Comparison of ENCODE assay signal across 25 cellular contexts in genomic region chr2:221229097-221229496, GRCh38.
"Had no signal": no experiment of that assay in that cellular context is flagged by ENCODE, and none has a peak within 500 bp of the region (broad histone marks: within the 10 kb centered on the region; RNA-seq: fewer than 3 reads in every experiment).

No MANE protein-coding gene starts in this region.

- H3K27ac ChIP-seq: brain microvascular endothelial cell had no signal

- H3K36me3 ChIP-seq: brain microvascular endothelial cell had no signal

- H3K9me3 Mint-ChIP-seq: activated B cell treated with CpG ODN at 0.5 μM for 24 hours; activated CD4-positive, alpha-beta T cell treated with anti-CD3 and anti-CD28 coated beads, Interleukin-2, amount 10 ng/mL, durations not matched to agents 24 days and 14 days; activated T-cell treated with anti-CD3 and anti-CD28 coated beads, Interleukin-2, amount 50 U/mL, for 24 hours; activated T-helper 1 cell treated with anti-CD3 and anti-CD28 coated beads, Interleukin-12 subunit alpha, Interleukin-12 subunit beta, Interleukin-2, Interleukin-4 antibody, amounts not matched to agents 30 ng/mL and 10 ng/mL and 1 ng/mL, durations not matched to agents 14 hours and 24 hours and 36 hours had no signal

- DNase-seq: activated B cell treated with CpG ODN at 0.5 μM for 24 hours; activated CD4-positive, alpha-beta T cell treated with anti-CD3 and anti-CD28 coated beads for 1 hour; activated CD4-positive, alpha-beta T cell treated with anti-CD3 and anti-CD28 coated beads, Interleukin-2, amount 10 ng/mL, durations not matched to agents 24 days and 14 days; activated CD4-positive, alpha-beta T cell treated with anti-CD3 and anti-CD28 coated beads, Interleukin-2, amount 50 U/mL, for 48 hours; activated CD8-positive, alpha-beta memory T cell treated with anti-CD3 and anti-CD28 coated beads, Interleukin-2, amount 10 ng/mL, durations not matched to agents 7 days and 5 days; activated effector memory CD4-positive, alpha-beta T cell treated with anti-CD3 and anti-CD28 coated beads, Interleukin-2, amount 50 U/mL, for 16 hours; activated naive CD4-positive, alpha-beta T cell treated with Interleukin-2 at 50 U/mL for 16 hours; activated T-cell treated with anti-CD3 and anti-CD28 coated beads, Interleukin-2, amount 50 U/mL, for 24 hours; amygdala; brain microvascular endothelial cell; MM.1S; NCI-H1105; NCI-H1436 treated with DMSO at 0.1 percent for 48 hours; NCI-H187; NCI-H2081; NCI-H510A treated with DMSO at 0.1 percent for 48 hours; NCI-H69; NK-92 treated with Interleukin-12 subunit alpha and Interleukin-12 subunit beta, amount 100 ng/mL, for 24 hours; PC-3; SIG-M5; T-cell; T-helper 2 cell; T1000 had no signal

- H3K4me3 Mint-ChIP-seq: activated B cell treated with CpG ODN at 0.5 μM for 24 hours; activated CD4-positive, alpha-beta T cell treated with anti-CD3 and anti-CD28 coated beads, Interleukin-2, amount 10 ng/mL, durations not matched to agents 24 days and 14 days; activated CD8-positive, alpha-beta memory T cell treated with anti-CD3 and anti-CD28 coated beads, Interleukin-2, amount 10 ng/mL, durations not matched to agents 7 days and 5 days; activated naive CD8-positive, alpha-beta T cell; activated T-cell treated with anti-CD3 and anti-CD28 coated beads, Interleukin-2, amount 50 U/mL, for 24 hours; activated T-helper 1 cell treated with anti-CD3 and anti-CD28 coated beads, Interleukin-12 subunit alpha, Interleukin-12 subunit beta, Interleukin-2, Interleukin-4 antibody, amounts not matched to agents 30 ng/mL and 10 ng/mL and 1 ng/mL, durations not matched to agents 14 hours and 24 hours and 36 hours; T-cell had no signal

- H3K36me3 Mint-ChIP-seq: activated CD8-positive, alpha-beta memory T cell treated with anti-CD3 and anti-CD28 coated beads, Interleukin-2, amount 10 ng/mL, durations not matched to agents 7 days and 5 days; activated naive CD8-positive, alpha-beta T cell; T-cell had no signal

- H3K27me3 Mint-ChIP-seq: activated CD4-positive, alpha-beta T cell treated with anti-CD3 and anti-CD28 coated beads, Interleukin-2, amount 10 ng/mL, durations not matched to agents 24 days and 14 days; activated CD8-positive, alpha-beta memory T cell treated with anti-CD3 and anti-CD28 coated beads, Interleukin-2, amount 10 ng/mL, durations not matched to agents 7 days and 5 days; activated naive CD8-positive, alpha-beta T cell; activated T-cell treated with anti-CD3 and anti-CD28 coated beads, Interleukin-2, amount 50 U/mL, for 24 hours had no signal

- H3K27ac Mint-ChIP-seq: activated B cell treated with CpG ODN at 0.5 μM for 24 hours; activated CD4-positive, alpha-beta T cell treated with anti-CD3 and anti-CD28 coated beads, Interleukin-2, amount 10 ng/mL, durations not matched to agents 24 days and 14 days; activated CD8-positive, alpha-beta memory T cell treated with anti-CD3 and anti-CD28 coated beads, Interleukin-2, amount 10 ng/mL, durations not matched to agents 7 days and 5 days; activated naive CD8-positive, alpha-beta T cell; activated T-cell treated with anti-CD3 and anti-CD28 coated beads, Interleukin-2, amount 50 U/mL, for 24 hours; activated T-helper 1 cell treated with anti-CD3 and anti-CD28 coated beads, Interleukin-12 subunit alpha, Interleukin-12 subunit beta, Interleukin-2, Interleukin-4 antibody, amounts not matched to agents 30 ng/mL and 10 ng/mL and 1 ng/mL, durations not matched to agents 14 hours and 24 hours and 36 hours; T-cell had no signal

- ATAC-seq: activated CD8-positive, alpha-beta memory T cell treated with anti-CD3 and anti-CD28 coated beads, Interleukin-2, amount 10 ng/mL, durations not matched to agents 7 days and 5 days; PC-3; T-cell had no signal

- H3K4me1 Mint-ChIP-seq: activated B cell treated with CpG ODN at 0.5 μM for 24 hours; activated CD4-positive, alpha-beta T cell treated with anti-CD3 and anti-CD28 coated beads, Interleukin-2, amount 10 ng/mL, durations not matched to agents 24 days and 14 days; activated CD8-positive, alpha-beta memory T cell treated with anti-CD3 and anti-CD28 coated beads, Interleukin-2, amount 10 ng/mL, durations not matched to agents 7 days and 5 days; T-cell had no signal

- H3K27me3 ChIP-seq: brain microvascular endothelial cell had no signal
